Comparison of ENCODE assay signal across 22 cellular contexts in genomic region chr17:5973410-5973809, GRCh38.
DNase-seq lines count a peak whose midpoint lies in the region; ATAC-seq and TF ChIP-seq lines count a peak whose summit lies in the region.
"Had no signal": no experiment of that assay in that cellular context is flagged by ENCODE, and none has a peak within 500 bp of the region (broad histone marks: within the 10 kb centered on the region; RNA-seq: fewer than 3 reads in every experiment).

No MANE protein-coding gene starts in this region.

- H3K4me3 ChIP-seq in GM23338 (no peak overlapping the region), HEK293 (ENCODE audit: low read depth, low read length) (no peak overlapping the region), WERI-Rb-1 (ENCODE audit: low read depth, low read length) (no peak overlapping the region), lower leg skin (ENCODE audit: low read depth, poor library complexity, severe bottlenecking) (no peak overlapping the region), BE2C (ENCODE audit: low read depth, low read length) (no peak overlapping the region), colonic mucosa (no peak overlapping the region)
- H3K4me3 ChIP-seq: BLaER1 treated with 17β-estradiol and CSF1 and Interleukin-3, amounts not matched to agents 10 nM and 100 nM; GM12878 had no signal

- H3K4me3 Mint-ChIP-seq in GM23338 = no peak overlapping the region
- H3K4me3 Mint-ChIP-seq: CD4-positive, alpha-beta T cell; CD8-positive, alpha-beta T cell had no signal

- no peak for ATAC-seq in GM23338
- ATAC-seq: CD8-positive, alpha-beta T cell; GM12878 had no signal

- peaks cover 19% of the 10 kb centered on the region for H3K9me3 Mint-ChIP-seq in GM23338

- WGBS in lower leg skin, 2 donors = 69 to 90% methylated on average over 3 of the region's 3 CpGs

- no peaks in the 10 kb centered on the region for H3K27me3 ChIP-seq in GM23338 (ENCODE audit: insufficient read depth)
- no peaks in the 10 kb centered on the region for H3K27me3 ChIP-seq in WERI-Rb-1 (ENCODE audit: insufficient read depth, low read depth, severe bottlenecking)
- H3K27me3 ChIP-seq in BE2C = no peaks in the 10 kb centered on the region
- no peaks in the 10 kb centered on the region for H3K27me3 ChIP-seq in colonic mucosa
- H3K27me3 ChIP-seq: BLaER1 treated with 17β-estradiol and CSF1 and Interleukin-3, amounts not matched to agents 10 nM and 100 nM had no signal

- intact Hi-C loops in lower leg skin (cut with DNase I; ENCODE audit: low total_unique reads) (no loop called here), colonic mucosa (cut with DNase I) (loop anchor here (10.0 kb wide), 1 partner anchor 61 kb away; no protein-coding TSS in a partner anchor)

- H3F3A ChIP-seq in GM23338 (replicated peaks; ENCODE audit: low read depth) = no peaks in the 10 kb centered on the region

- no peak for TF ChIP-seq POLR2A in lower leg skin (IDR thresholded peaks at IDR 0.05)

- H3K9me2 ChIP-seq in GM23338 (ENCODE audit: insufficient read depth) = peaks cover 12% of the 10 kb centered on the region; the same call in 1 of the 2 replicates

- TF ChIP-seq CTCF in GM23338 (conservative IDR thresholded peaks at IDR 0.05; ENCODE audit: low read depth in 2 of 2) (no peak), HEK293 (tag by site-specific recombination; IDR thresholded peaks at IDR 0.05) (no peak), WERI-Rb-1 (IDR thresholded peaks at IDR 0.05; ENCODE audit: low read depth, low read length) (no peak), lower leg skin (IDR thresholded peaks at IDR 0.05) (no peak), BE2C (IDR thresholded peaks at IDR 0.05; ENCODE audit: low read depth, low read length) (no peak), colonic mucosa (IDR thresholded peaks at IDR 0.05) (no peak)

- H3K27ac Mint-ChIP-seq in GM23338 = no peak overlapping the region
- H3K27ac Mint-ChIP-seq: CD4-positive, alpha-beta T cell; CD8-positive, alpha-beta T cell had no signal

- DNase-seq in GM23338 (ENCODE audit: low spot score) (no peak), WERI-Rb-1 (no peak), mesenteric fat pad (ENCODE audit: low spot score) (peak; percentile 18), lower leg skin (ENCODE audit: low spot score in 2 of 2) (no peak), BE2C (no peak), colonic mucosa (no peak), caudate nucleus (lab: John Stamatoyannopoulos, UW) (no peak)
- DNase-seq: 8988T; ACHN; CD4-positive, alpha-beta T cell; CD8-positive, alpha-beta T cell; DMS 273 treated with DMSO at 0.1 percent for 48 hours; DMS153; DMS53; DMS79; DND-41; EL; GDM1 had no signal

- POLR2A ChIA-PET in HEK293 (lab: Yijun Ruan, JAX) = no interaction called here

- CTCF ChIA-PET in HEK293 (lab: Yijun Ruan, JAX) = interaction anchor here (0.7 to 0.8 kb wide), 2 partner anchors 382 to 386 kb away, joined by 3 read pairs; no protein-coding TSS in a partner anchor

- no peak overlapping the region for H3K9ac ChIP-seq in colonic mucosa (ENCODE audit: low read depth in 2 of 2, low read length in 2 of 2)
- H3K9ac ChIP-seq: BLaER1 treated with 17β-estradiol and CSF1 and Interleukin-3, amounts not matched to agents 10 nM and 100 nM had no signal

- H4K20me1 ChIP-seq in GM23338 (replicated peaks; ENCODE audit: insufficient read depth) = no peaks in the 10 kb centered on the region
- H4K20me1 ChIP-seq: BLaER1 treated with 17β-estradiol and CSF1 and Interleukin-3, amounts not matched to agents 10 nM and 100 nM had no signal

- H3K9me3 ChIP-seq in HEK293 (ENCODE audit: control insufficient read depth, insufficient read depth, low read depth, low read length) = no peaks in the 10 kb centered on the region
- peaks cover 24% of the 10 kb centered on the region for H3K9me3 ChIP-seq in WERI-Rb-1 (ENCODE audit: severe bottlenecking)
- H3K9me3 ChIP-seq in BE2C = no peaks in the 10 kb centered on the region
- H3K9me3 ChIP-seq in colonic mucosa = no peaks in the 10 kb centered on the region

- H3K27me3 Mint-ChIP-seq in GM23338 (ENCODE audit: insufficient read depth, low read depth, poor library complexity) = no peaks in the 10 kb centered on the region

- peaks cover 11% of the 10 kb centered on the region; the same call in 1 of the 3 replicates for H3K36me3 Mint-ChIP-seq in GM23338 (ENCODE audit: low read depth)
- H3K36me3 Mint-ChIP-seq: CD8-positive, alpha-beta T cell had no signal

- H3K27ac ChIP-seq in GM23338 (ENCODE audit: low read depth) (no peak overlapping the region), HEK293 (ENCODE audit: extremely low read depth, low read depth, low read length) (no peak overlapping the region), WERI-Rb-1 (peak overlapping the region; percentile 86), colonic mucosa (no peak overlapping the region), caudate nucleus (ENCODE audit: low read depth, low read length) (no peak overlapping the region)
- H3K27ac ChIP-seq: BLaER1 treated with 17β-estradiol and CSF1 and Interleukin-3, amounts not matched to agents 10 nM and 100 nM; C4-2B had no signal

- H3K4me1 ChIP-seq in GM23338 (ENCODE audit: insufficient read depth) (no peaks in the 10 kb centered on the region), HEK293 (ENCODE audit: control insufficient read depth, insufficient read depth, low read length) (no peaks in the 10 kb centered on the region), BE2C (no peaks in the 10 kb centered on the region), colonic mucosa (no peaks in the 10 kb centered on the region)
- H3K4me1 ChIP-seq: BLaER1 treated with 17β-estradiol and CSF1 and Interleukin-3, amounts not matched to agents 10 nM and 100 nM had no signal

- H3K36me3 ChIP-seq in GM23338 (ENCODE audit: insufficient read depth) (no peaks in the 10 kb centered on the region), HEK293 (ENCODE audit: control insufficient read depth in 2 of 2, insufficient read depth in 1 of 2, low read length in 2 of 2) (no peaks in the 10 kb centered on the region), WERI-Rb-1 (no peaks in the 10 kb centered on the region), BE2C (no peaks in the 10 kb centered on the region), colonic mucosa (no peaks in the 10 kb centered on the region)
- H3K36me3 ChIP-seq: BLaER1 treated with 17β-estradiol and CSF1 and Interleukin-3, amounts not matched to agents 10 nM and 100 nM had no signal

- no peak overlapping the region for H3K4me2 ChIP-seq in GM23338
- H3K4me2 ChIP-seq: BLaER1 treated with 17β-estradiol and CSF1 and Interleukin-3, amounts not matched to agents 10 nM and 100 nM had no signal

- no peaks in the 10 kb centered on the region for H3K79me2 ChIP-seq in GM23338 (replicated peaks; ENCODE audit: insufficient read depth)

- H3K4me1 Mint-ChIP-seq in GM23338 = no peaks in the 10 kb centered on the region

- H2AFZ ChIP-seq in GM23338 = no peak overlapping the region

TF ChIP-seq in GM23338, 12 proteins besides CTCF, POLR2A, EP300 and RAD21 (continues in another document):
- no peak for TF ChIP-seq EZH2 (IDR thresholded peaks at IDR 0.05; ENCODE audit: low read depth, unreplicated experiment)
- peak; percentile 93 for TF ChIP-seq ZNF331 (CRISPR knock-in tag; IDR thresholded peaks at IDR 0.05; ENCODE audit: low read depth)

TF ChIP-seq in HEK293, 187 proteins besides CTCF, POLR2A, EP300 and RAD21:
- TF ChIP-seq PRDM10 (tag by site-specific recombination; IDR thresholded peaks at IDR 0.05) = no peak
- TF ChIP-seq ZNF175 (tag by site-specific recombination; IDR thresholded peaks at IDR 0.05) = no peak
- peak; percentile 48 for TF ChIP-seq SETDB1 (IDR thresholded peaks at IDR 0.05; ENCODE audit: insufficient read length, low read length)
- TF ChIP-seq GLIS2 (tag by site-specific recombination; IDR thresholded peaks at IDR 0.05) = no peak
- no peak for TF ChIP-seq ZNF558 (tag by site-specific recombination; IDR thresholded peaks at IDR 0.05)
